Comparison of ENCODE assay signal across 22 cellular contexts in genomic region chr14:103001651-103002396, GRCh38. TPM values are rescaled to one million over a fixed set of nuclear protein-coding genes. Genes with fewer than 3 reads are reported as not detected.
A peak's percentile ranks its signal among the peaks of the same experiment; 100 is the strongest.
DNase-seq lines count a peak whose midpoint lies in the region; ATAC-seq and TF ChIP-seq lines count a peak whose summit lies in the region.
"Had no signal": no experiment of that assay in that cellular context is flagged by ENCODE, and none has a peak within 500 bp of the region (broad histone marks: within the 10 kb centered on the region; RNA-seq: fewer than 3 reads in every experiment).

No MANE protein-coding gene starts in this region.

- H3K79me2 ChIP-seq in OCI-LY7 (ENCODE audit: insufficient read depth, low read depth, low read length): no peaks in the 10 kb centered on the region

- no peak overlapping the region for H3K18ac ChIP-seq in mesenchymal stem cell (ENCODE audit: low read depth in 1 of 2, low read length in 2 of 2)

- intact Hi-C loops in OCI-LY7 (cut with micrococcal nuclease; ENCODE audit: unreplicated experiment): loop anchor here (10.0 kb wide), 1 partner anchor 307 kb away; no protein-coding TSS in a partner anchor
- intact Hi-C loops in upper lobe of right lung (cut with DNase I): no loop called here

- H2AFZ ChIP-seq in OCI-LY7 (ENCODE audit: low read length): peak overlapping the region; percentile 35; the same call in 1 of the 2 replicates
- H2AFZ ChIP-seq in mesenchymal stem cell (ENCODE audit: low read depth, low read length): no peak overlapping the region

- H2BK15ac ChIP-seq in mesenchymal stem cell (ENCODE audit: low read depth, poor library complexity, severe bottlenecking): no peak overlapping the region

- no peaks in the 10 kb centered on the region for H3K27me3 ChIP-seq in mesenchymal stem cell (ENCODE audit: control insufficient read depth in 1 of 2, insufficient read depth in 1 of 2, low read length in 2 of 2)
- H3K27me3 ChIP-seq in upper lobe of right lung: no peaks in the 10 kb centered on the region
- H3K27me3 ChIP-seq: heart left ventricle, left lung had no signal

- H3K9ac ChIP-seq in mesenchymal stem cell (ENCODE audit: low read length): no peak overlapping the region

- H2BK12ac ChIP-seq in mesenchymal stem cell (ENCODE audit: low read length in 2 of 2): no peak overlapping the region

- BruUV-seq in OCI-LY7 (replicated peaks; lab: Mats Ljungman, UMichigan): no TSS peak

- CTCF ChIA-PET in OCI-LY7 (lab: Charles Lee; ENCODE audit: unreplicated experiment): no interaction called here

- H3K4me1 ChIP-seq in OCI-LY7 (ENCODE audit: insufficient read depth, low read length, poor library complexity, severe bottlenecking) (no peaks in the 10 kb centered on the region), mesenchymal stem cell (ENCODE audit: control insufficient read depth, insufficient read depth, low read depth, low read length) (peaks cover 15% of the 10 kb centered on the region), upper lobe of right lung (no peaks in the 10 kb centered on the region)
- H3K4me1 ChIP-seq: left lung had no signal

- WGBS in mesenchymal stem cell: 95% methylated on average over 37 of the region's 37 CpGs

- H3K4me3 ChIP-seq in OCI-LY7 (ENCODE audit: low read depth, low read length, poor library complexity, severe bottlenecking): no peak overlapping the region
- H3K4me3 ChIP-seq in mesenchymal stem cell (ENCODE audit: insufficient read depth in 1 of 2, low read depth in 1 of 2, low read length in 2 of 2): no peak overlapping the region
- H3K4me3 ChIP-seq in upper lobe of right lung: no peak overlapping the region
- H3K4me3 ChIP-seq: heart left ventricle, left lung, skin epidermis, thoracic aorta had no signal

- no peaks in the 10 kb centered on the region for H3K9me2 ChIP-seq in OCI-LY7 (ENCODE audit: insufficient read depth, low read length)

- peak overlapping the region; percentile 25 for H4K91ac ChIP-seq in mesenchymal stem cell (ENCODE audit: low read length)

- no peaks in the 10 kb centered on the region for H4K20me1 ChIP-seq in OCI-LY7 (ENCODE audit: insufficient read depth, low read length)

- no peak overlapping the region for H3K14ac ChIP-seq in mesenchymal stem cell (ENCODE audit: low read length in 2 of 2)

- POLR2A ChIA-PET in OCI-LY7 (lab: Charles Lee): no interaction called here

- H4K8ac ChIP-seq in mesenchymal stem cell (ENCODE audit: low read length): no peak overlapping the region

- H3K36me3 ChIP-seq in OCI-LY7 (ENCODE audit: insufficient read depth, low read length): no peaks in the 10 kb centered on the region
- H3K36me3 ChIP-seq in mesenchymal stem cell (ENCODE audit: control insufficient read depth in 1 of 2, insufficient read depth in 2 of 2, low read depth in 1 of 2, low read length in 2 of 2): peaks cover 72 to 88% of the 10 kb centered on the region in 2 experiments
- peaks cover 70% of the 10 kb centered on the region for H3K36me3 ChIP-seq in upper lobe of right lung

- no peak overlapping the region for H2BK120ac ChIP-seq in mesenchymal stem cell (ENCODE audit: low read depth, low read length)

- H3K4me2 ChIP-seq in OCI-LY7 (ENCODE audit: low read length) (no peak overlapping the region; the same call in 1 of the 2 replicates), mesenchymal stem cell (ENCODE audit: low read length, poor library complexity, severe bottlenecking) (no peak overlapping the region)

- ATAC-seq in upper lobe of right lung: peak; percentile 4
- ATAC-seq: activated CD8-positive, alpha-beta memory T cell treated with anti-CD3 and anti-CD28 coated beads, Interleukin-2, amount 10 ng/mL, durations not matched to agents 7 days and 5 days; left lung had no signal

- no peaks in the 10 kb centered on the region for H3K9me3 ChIP-seq in OCI-LY7 (ENCODE audit: low read length)
- no peaks in the 10 kb centered on the region for H3K9me3 ChIP-seq in mesenchymal stem cell (ENCODE audit: control insufficient read depth, low read length)
- no peaks in the 10 kb centered on the region for H3K9me3 ChIP-seq in upper lobe of right lung
- H3K9me3 ChIP-seq: heart left ventricle, left lung, thoracic aorta had no signal

- TF ChIP-seq CTCF in GM20000 (IDR thresholded peaks at IDR 0.05; ENCODE audit: extremely low read depth, missing control alignments): no peak
- no peak for TF ChIP-seq CTCF in OCI-LY7 (conservative IDR thresholded peaks at IDR 0.05; ENCODE audit: low read length)
- TF ChIP-seq CTCF in upper lobe of right lung (IDR thresholded peaks at IDR 0.05): no peak

- H3K27ac ChIP-seq in OCI-LY7 (ENCODE audit: low read depth, low read length, poor library complexity, severe bottlenecking) (no peak overlapping the region), mesenchymal stem cell (ENCODE audit: low read length, poor library complexity, severe bottlenecking) (no peak overlapping the region), upper lobe of right lung (no peak overlapping the region)
- H3K27ac ChIP-seq: heart left ventricle, left lung, skin epidermis, thoracic aorta, VCaP had no signal

- H2BK5ac ChIP-seq in mesenchymal stem cell (ENCODE audit: low read depth, low read length, poor library complexity, severe bottlenecking): no peak overlapping the region

- H3K4ac ChIP-seq in mesenchymal stem cell (ENCODE audit: low read depth in 1 of 2, low read length in 2 of 2): no peak overlapping the region

- no peak overlapping the region for H2AK5ac ChIP-seq in mesenchymal stem cell (ENCODE audit: low read length, severe bottlenecking)

- H3K23ac ChIP-seq in mesenchymal stem cell (ENCODE audit: low read length in 2 of 2): no peak overlapping the region

- H3K79me1 ChIP-seq in mesenchymal stem cell (replicated peaks; ENCODE audit: low read length, poor library complexity, severe bottlenecking): peaks cover 47% of the 10 kb centered on the region

- DNase-seq in GM20000 (ENCODE audit: low spot score) (peak; percentile 58), OCI-LY7 (ENCODE audit: low spot score) (peak; percentile 11), mesenchymal stem cell (no peak), upper lobe of right lung (no peak), NOMO-1 treated with DMSO at 0.1 percent for 48 hours (lab: John Stamatoyannopoulos, UW; ENCODE audit: unreplicated experiment) (no peak), NCI-H748 (lab: John Stamatoyannopoulos, UW; ENCODE audit: unreplicated experiment) (no peak)
- DNase-seq in activated naive CD4-positive, alpha-beta T cell treated with Interleukin-2 at 50 U/mL for 16 hours: no peak
- DNase-seq: activated CD4-positive, alpha-beta T cell treated with anti-CD3 and anti-CD28 coated beads, Interleukin-2, amount 10 ng/mL, durations not matched to agents 7 days and 5 days; activated CD8-positive, alpha-beta memory T cell treated with anti-CD3 and anti-CD28 coated beads, Interleukin-2, amount 10 ng/mL, durations not matched to agents 7 days and 5 days; CD4-positive, alpha-beta T cell; central memory CD4-positive, alpha-beta T cell; GF-D8; HCEC 1CT; NCI-H187; NCI-H226; NCI-H82; stimulated activated naive CD4-positive, alpha-beta T cell treated with Interleukin-2 at 50 U/mL for 16 hours had no signal

RNA-seq across cellular contexts. Expression of gene CDC42BPB, which starts 55.5 kb away (rescaled TPM):
- total RNA-seq in OCI-LY7 (2014; rRNA removed; shearing (Covaris generic)): 0.03 TPM in 1 of 2 replicates, not detected in the other
- total RNA-seq in OCI-LY7 (2022) (0.20 and 0.46 TPM in 2 replicates), upper lobe of right lung (102 TPM)
- 64.0 TPM for polyA plus RNA-seq in mesenchymal stem cell (2013, experiment 1 of 2)
- 61.5 TPM for polyA plus RNA-seq in mesenchymal stem cell (2013, experiment 2 of 2)

Comparison
In these comparisons a context has a peak if more than half of its experiments do, and no peak if none do; other contexts are left out.
1. DNase-seq: peak in GM20000 (single experiment) and OCI-LY7 (single experiment); none in mesenchymal stem cell (single experiment), upper lobe of right lung (single experiment), activated naive CD4-positive, alpha-beta T cell treated with Interleukin-2 at 50 U/mL for 16 hours (single experiment), NOMO-1 treated with DMSO at 0.1 percent for 48 hours (single experiment) and NCI-H748 (single experiment).
2. RNA of gene CDC42BPB, which starts 55.5 kb away (total RNA-seq): 102 TPM in upper lobe of right lung (single experiment); 0.03 to 0.46 TPM in OCI-LY7; every median in the first group is over 10 times any median in the second.